8 cellular contexts compared by ENCODE assay signal in the genomic region with DNA sequence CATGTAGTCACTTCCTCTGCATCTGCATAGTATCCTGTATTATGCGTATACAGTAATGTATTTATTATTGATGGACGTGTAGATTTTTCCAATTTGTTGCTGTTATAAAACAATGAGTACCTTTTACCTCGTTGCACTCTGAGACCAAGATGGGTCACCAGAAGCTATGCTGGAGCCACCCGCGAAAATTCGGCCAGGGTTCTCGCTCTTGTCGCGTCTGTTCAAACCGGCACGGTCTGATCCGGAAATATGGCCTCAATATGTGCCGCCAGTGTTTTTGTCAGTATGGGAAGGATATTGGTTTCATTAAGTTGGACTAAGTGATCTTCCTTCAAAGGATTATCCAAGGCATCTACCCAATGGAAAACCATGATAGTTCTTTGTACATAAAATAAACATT. TPM values are rescaled to one million over a fixed set of nuclear protein-coding genes. Genes with fewer than 3 reads are reported as not detected.
A peak's percentile ranks its signal among the peaks of the same experiment; 100 is the strongest.
DNase-seq lines count a peak whose midpoint lies in the region; ATAC-seq, FAIRE-seq and TF ChIP-seq lines count a peak whose summit lies in the region.

No MANE protein-coding gene starts in this region.

- H3K27me3 ChIP-seq in AG04450 (ENCODE audit: control insufficient read depth, insufficient read depth, low read length): no peaks in the 10 kb centered on the region
- H3K27me3 ChIP-seq in HUES64 (ENCODE audit: insufficient read depth, low read length): no peaks in the 10 kb centered on the region

- peaks cover 16% of the 10 kb centered on the region for H3K27me3 Mint-ChIP-seq in brain

- CTCF ChIA-PET in AG04450 (lab: Charles Lee): interaction anchor here (0.6 kb wide), 1 partner anchor 51 kb away, joined by 3 read pairs; a partner anchor contains a TSS

- peak overlapping the region; percentile 67 to 100 (median 99) for H3K27ac Mint-ChIP-seq in brain

- ATAC-seq in mucosa of descending colon: no peak
- ATAC-seq in HG03442 (IDR thresholded peaks at IDR 0.05; ENCODE audit: unreplicated experiment): no peak
- ATAC-seq in GM21717 (IDR thresholded peaks at IDR 0.05; ENCODE audit: unreplicated experiment): no peak

- intact Hi-C loops in mucosa of descending colon (cut with DNase I, micrococcal nuclease): no loop called here

- no peak for FAIRE-seq in HTR-8/SVneo (lab: Jason Lieb, UNC)

- H3K4me3 Mint-ChIP-seq in brain: peak overlapping the region; percentile 97 to 100 (median 99)

- 16% methylated on average over 12 of the region's 13 CpGs for WGBS in HUES64

- DNase-seq in AG04450 (ENCODE audit: low read depth, low spot score) (no peak), mucosa of descending colon (no peak), HTR-8/SVneo (ENCODE audit: insufficient read length, low spot score) (no peak), NCI-H1417 (lab: John Stamatoyannopoulos, UW) (no peak)

- H3K9ac ChIP-seq in HUES64 (ENCODE audit: low read depth, low read length): peak overlapping the region; percentile 94; the same call in 1 of the 2 replicates

- TF ChIP-seq CTCF in AG04450 (IDR thresholded peaks at IDR 0.05; ENCODE audit: low read depth, low read length) (no peak), brain (conservative IDR thresholded peaks at IDR 0.05) (no peak), mucosa of descending colon (IDR thresholded peaks at IDR 0.05) (no peak)

- H3K4me3 ChIP-seq in AG04450 (ENCODE audit: low read depth, low read length) (peak overlapping the region; percentile 91), HUES64 (ENCODE audit: low read length) (peak overlapping the region; percentile 92), mucosa of descending colon (peak overlapping the region; percentile 60)

- H3K27ac ChIP-seq in AG04450 (ENCODE audit: low read depth, low read length) (no peak overlapping the region), HUES64 (ENCODE audit: low read depth, low read length) (no peak overlapping the region)

- peaks cover 20% of the 10 kb centered on the region for H3K36me3 Mint-ChIP-seq in brain

- H3K9me3 Mint-ChIP-seq in brain: no peaks in the 10 kb centered on the region

- H3K9me3 ChIP-seq in AG04450 (ENCODE audit: control insufficient read depth, insufficient read depth, low read length): no peaks in the 10 kb centered on the region; the same call in 1 of the 2 replicates
- no peaks in the 10 kb centered on the region for H3K9me3 ChIP-seq in HUES64 (ENCODE audit: insufficient read depth, low read depth, low read length)
- H3K9me3 ChIP-seq in mucosa of descending colon: no peaks in the 10 kb centered on the region

- H3K4me1 Mint-ChIP-seq in brain: peaks cover 80% of the 10 kb centered on the region

- POLR2A ChIA-PET in AG04450 (lab: Yijun Ruan, JAX): no interaction called here

- H3K36me3 ChIP-seq in HUES64 (ENCODE audit: insufficient read depth, low read length) (peaks cover 29% of the 10 kb centered on the region), mucosa of descending colon (ENCODE audit: low read depth) (no peaks in the 10 kb centered on the region)

- H3K4me1 ChIP-seq in HUES64 (ENCODE audit: insufficient read depth, low read length): 0 out of 2 replicates have a peak, but pooled peaks cover 10% of the 10 kb centered on the region
- peaks cover 15% of the 10 kb centered on the region for H3K4me1 ChIP-seq in mucosa of descending colon (ENCODE audit: low read depth)

RNA-seq across cellular contexts. Expression of a gene that starts 1.0 kb away (rescaled TPM):
- 221 and 266 TPM in 2 replicates for polyA plus RNA-seq in AG04450 (2011; rRNA removed)
- 100 and 137 TPM in 2 replicates for polyA minus RNA-seq in AG04450 (2011; rRNA and poly(A)+ RNA removed)
- 162 TPM for polyA plus RNA-seq in HUES64 (2013, experiment 1 of 2)
- 152 TPM for polyA plus RNA-seq in HUES64 (2013, experiment 2 of 2)
- polyA plus RNA-seq in brain (ENCODE audit: insufficient read depth, low read depth, low replicate concordance): 97.4 TPM
- 10 to 100 TPM; 47.9 to 85.8 (median 74.0) TPM for total RNA-seq in mucosa of descending colon

RNA-seq across cellular contexts. Expression of a gene that starts 3.9 kb away (rescaled TPM):
- 20.2 and 31.7 TPM in 2 replicates for polyA plus RNA-seq in AG04450 (2011; rRNA removed)
- polyA minus RNA-seq in AG04450 (2011; rRNA and poly(A)+ RNA removed): 3.3 and 7.4 TPM in 2 replicates
- 44.1 TPM for polyA plus RNA-seq in HUES64 (2013, experiment 1 of 2)
- 39.9 TPM for polyA plus RNA-seq in HUES64 (2013, experiment 2 of 2)
- polyA plus RNA-seq in brain (ENCODE audit: insufficient read depth, low read depth, low replicate concordance): 6.8 TPM
- total RNA-seq in mucosa of descending colon: 10 to 100 TPM; 15.0 to 21.3 (median 16.4) TPM

RNA-seq across cellular contexts. Expression of a gene that starts 51.2 kb away (rescaled TPM):
- polyA plus RNA-seq in AG04450 (2011; rRNA removed): 77.6 and 91.9 TPM in 2 replicates
- 31.5 and 37.7 TPM in 2 replicates for polyA minus RNA-seq in AG04450 (2011; rRNA and poly(A)+ RNA removed)
- polyA plus RNA-seq in HUES64 (2013, experiment 1 of 2): 62.6 TPM
- 68.7 TPM for polyA plus RNA-seq in HUES64 (2013, experiment 2 of 2)
- polyA plus RNA-seq in brain (ENCODE audit: insufficient read depth, low read depth, low replicate concordance): 48.6 TPM
- total RNA-seq in mucosa of descending colon: 10 to 100 TPM; 60.8 to 65.2 (median 63.2) TPM
